10 cellular contexts compared by ENCODE assay signal in the genomic region with DNA sequence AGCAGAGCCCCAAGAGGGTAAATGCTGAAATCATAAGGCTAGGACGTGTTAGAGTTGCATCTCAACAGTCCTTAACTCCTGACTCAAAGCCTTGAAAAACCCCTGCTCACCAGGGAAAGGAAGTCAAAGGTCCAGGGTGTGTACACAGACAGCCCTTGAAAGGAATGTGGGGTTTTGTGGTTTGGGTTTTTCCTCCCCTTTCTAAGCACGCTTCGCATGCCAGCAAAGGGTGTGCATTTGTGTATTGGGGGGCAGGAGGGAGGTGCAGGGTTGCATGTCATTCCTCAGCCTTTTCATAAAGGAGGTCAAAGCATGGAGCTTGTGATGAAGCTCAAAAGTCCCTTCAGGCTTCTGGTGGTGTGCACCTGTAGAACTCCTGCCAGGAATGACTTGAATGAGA. TPM values are rescaled to one million over a fixed set of nuclear protein-coding genes. Genes with fewer than 3 reads are reported as not detected.
DNase-seq lines count a peak whose midpoint lies in the region; ATAC-seq and TF ChIP-seq lines count a peak whose summit lies in the region.
"Had no signal": no experiment of that assay in that cellular context is flagged by ENCODE, and none has a peak within 500 bp of the region (broad histone marks: within the 10 kb centered on the region; RNA-seq: fewer than 3 reads in every experiment).

No MANE protein-coding gene starts in this region.

- peak; percentile 70 for ATAC-seq in left lung
- ATAC-seq: stimulated activated naive B cell treated with anti-CD40 and anti-IgM and Interleukin-4, amounts not matched to agents 10 μg/mL and 1 μg/mL and 100 μg/mL, for 72 hours had no signal

- TF ChIP-seq POLR2A in vagina (IDR thresholded peaks at IDR 0.05) = no peak

- BruUV-seq in Caco-2 (replicated peaks; lab: Mats Ljungman, UMichigan) (no TSS peak), A673 (replicated peaks; lab: Mats Ljungman, UMichigan) (no TSS peak)

- no peaks in the 10 kb centered on the region for H3K27me3 Mint-ChIP-seq in Caco-2 (ENCODE audit: insufficient read depth, unreplicated experiment)

- no peak overlapping the region for H3K4me3 Mint-ChIP-seq in Caco-2 (ENCODE audit: unreplicated experiment)
- H3K4me3 Mint-ChIP-seq: stimulated activated naive B cell treated with anti-CD40 and anti-IgM and Interleukin-4, amounts not matched to agents 10 μg/mL and 1 μg/mL and 100 μg/mL, for 72 hours had no signal

- intact Hi-C loops in Caco-2 (cut with micrococcal nuclease; ENCODE audit: unreplicated experiment) (loop anchor here (1.0 kb wide), 3 partner anchors 8 to 89 kb away; no protein-coding TSS in a partner anchor), left lung (cut with DNase I) (loop anchor here in 1 of 2 donors (5.0 kb wide), 1 partner anchor 188 kb away; no protein-coding TSS in a partner anchor), vagina (cut with DNase I) (loop anchor here (5.0 kb wide), 1 partner anchor 188 kb away; no protein-coding TSS in a partner anchor), A673 (cut with micrococcal nuclease; ENCODE audit: unreplicated experiment) (loop anchor here (5.0 kb wide), 1 partner anchor 548 kb away; no protein-coding TSS in a partner anchor)

- no peak for TF ChIP-seq CTCF in Caco-2 (IDR thresholded peaks at IDR 0.05; ENCODE audit: insufficient read depth in 1 of 2, low read depth in 1 of 2, low read length in 1 of 2, severe bottlenecking in 1 of 2, unreplicated experiment in 1 of 2)
- no peak for TF ChIP-seq CTCF in left lung (IDR thresholded peaks at IDR 0.05)
- TF ChIP-seq CTCF in vagina (IDR thresholded peaks at IDR 0.05) = no peak
- TF ChIP-seq CTCF in BE2C (IDR thresholded peaks at IDR 0.05; ENCODE audit: low read depth, low read length) = no peak
- TF ChIP-seq CTCF in A673 (conservative IDR thresholded peaks at IDR 0.05; ENCODE audit: low read depth, low read length) = no peak

- DNase-seq in Caco-2 = peak; percentile 74 to 91
- peak; percentile 80 for DNase-seq in HS-5 (ENCODE audit: low read depth)
- DNase-seq in adipocyte (ENCODE audit: low read depth) = peak; percentile 60
- no peak for DNase-seq in left lung
- DNase-seq in vagina (ENCODE audit: extremely low spot score in 2 of 2) = no peak
- no peak for DNase-seq in SHP77 (lab: John Stamatoyannopoulos, UW)
- no peak for DNase-seq in BE2C
- no peak for DNase-seq in A673 (ENCODE audit: low spot score)
- DNase-seq: activated CD4-positive, alpha-beta T cell treated with anti-CD3 and anti-CD28 coated beads, Interleukin-2, amount 50 U/mL, for 4 hours; stimulated activated naive B cell treated with anti-CD40 and anti-IgM and Interleukin-4, amounts not matched to agents 10 μg/mL and 1 μg/mL and 100 μg/mL, for 72 hours had no signal

- peaks cover 7% of the 10 kb centered on the region for H3K9me3 Mint-ChIP-seq in Caco-2 (ENCODE audit: unreplicated experiment)
- H3K9me3 Mint-ChIP-seq: stimulated activated naive B cell treated with anti-CD40 and anti-IgM and Interleukin-4, amounts not matched to agents 10 μg/mL and 1 μg/mL and 100 μg/mL, for 72 hours had no signal

- H3K27ac ChIP-seq in left lung (no peak overlapping the region), vagina (no peak overlapping the region), A673 (ENCODE audit: low read depth, low read length, poor library complexity, severe bottlenecking) (no peak overlapping the region)

- H3K4me1 Mint-ChIP-seq in Caco-2 (ENCODE audit: low read depth, unreplicated experiment) = peaks cover 16% of the 10 kb centered on the region

- no peak overlapping the region for H3K9ac ChIP-seq in adipocyte (ENCODE audit: low read length)

- H3K27ac Mint-ChIP-seq in Caco-2 (ENCODE audit: unreplicated experiment) = peak overlapping the region; percentile 78
- H3K27ac Mint-ChIP-seq: stimulated activated naive B cell treated with anti-CD40 and anti-IgM and Interleukin-4, amounts not matched to agents 10 μg/mL and 1 μg/mL and 100 μg/mL, for 72 hours had no signal

- H3K36me3 Mint-ChIP-seq in Caco-2 (ENCODE audit: insufficient read depth, unreplicated experiment) = no peaks in the 10 kb centered on the region
- H3K36me3 Mint-ChIP-seq: stimulated activated naive B cell treated with anti-CD40 and anti-IgM and Interleukin-4, amounts not matched to agents 10 μg/mL and 1 μg/mL and 100 μg/mL, for 72 hours had no signal

- H3K27me3 ChIP-seq in Caco-2 (replicated peaks; ENCODE audit: control insufficient read depth, insufficient read depth, low read length) (no peaks in the 10 kb centered on the region), adipocyte (replicated peaks; ENCODE audit: control insufficient read depth, insufficient read depth, low read length) (no peaks in the 10 kb centered on the region), left lung (peaks cover 0 to 17% of the 10 kb centered on the region in 2 donors), vagina (no peaks in the 10 kb centered on the region), BE2C (no peaks in the 10 kb centered on the region), A673 (replicated peaks; ENCODE audit: insufficient read depth, low read depth, low read length, poor library complexity) (peaks cover 22% of the 10 kb centered on the region)

- CTCF ChIA-PET in Caco-2 (lab: Charles Lee) (interaction anchor here (0.7 to 1.0 kb wide), 5 partner anchors 9 to 182 kb away, joined by 3 to 5 read pairs (median 3); partner anchors contain the start of gene XPA), A673 (lab: Charles Lee) (no interaction called here)

- H3K4me1 ChIP-seq in Caco-2 (peaks cover 35% of the 10 kb centered on the region), adipocyte (ENCODE audit: control insufficient read depth, insufficient read depth, low read length) (peaks cover 11% of the 10 kb centered on the region), left lung (no peaks in the 10 kb centered on the region), vagina (peaks cover 4% of the 10 kb centered on the region), BE2C (no peaks in the 10 kb centered on the region), A673 (ENCODE audit: insufficient read depth, low read length, poor library complexity, severe bottlenecking) (no peaks in the 10 kb centered on the region)

- H3K36me3 ChIP-seq in Caco-2 (ENCODE audit: control insufficient read depth, insufficient read depth, low read length) = no peaks in the 10 kb centered on the region
- no peaks in the 10 kb centered on the region for H3K36me3 ChIP-seq in adipocyte (ENCODE audit: control insufficient read depth, insufficient read depth, low read length, severe bottlenecking)
- no peaks in the 10 kb centered on the region for H3K36me3 ChIP-seq in left lung
- H3K36me3 ChIP-seq in vagina = no peaks in the 10 kb centered on the region
- no peaks in the 10 kb centered on the region for H3K36me3 ChIP-seq in BE2C
- H3K36me3 ChIP-seq in A673 (ENCODE audit: insufficient read depth, low read length, poor library complexity, severe bottlenecking) = no peaks in the 10 kb centered on the region

- no peak overlapping the region for H3K4me3 ChIP-seq in Caco-2 (ENCODE audit: low read depth, low read length)
- no peak overlapping the region for H3K4me3 ChIP-seq in adipocyte (ENCODE audit: low read length)
- no peak overlapping the region for H3K4me3 ChIP-seq in left lung
- H3K4me3 ChIP-seq in vagina = no peak overlapping the region
- H3K4me3 ChIP-seq in BE2C (ENCODE audit: low read depth, low read length) = no peak overlapping the region
- no peak overlapping the region for H3K4me3 ChIP-seq in A673 (ENCODE audit: low read depth, low read length, poor library complexity, severe bottlenecking)

- POLR2A ChIA-PET in Caco-2 (lab: Charles Lee) (interaction anchor here (0.6 to 1.0 kb wide), 3 partner anchors 36 to 89 kb away, joined by 3 to 5 read pairs (median 4); no protein-coding TSS in a partner anchor), A673 (lab: Charles Lee; ENCODE audit: low non-redundant PET) (no interaction called here)

- no peaks in the 10 kb centered on the region for H3K9me3 ChIP-seq in Caco-2
- no peaks in the 10 kb centered on the region for H3K9me3 ChIP-seq in adipocyte (ENCODE audit: control insufficient read depth, low read length)
- H3K9me3 ChIP-seq in left lung = no peaks in the 10 kb centered on the region
- H3K9me3 ChIP-seq in vagina = no peaks in the 10 kb centered on the region
- no peaks in the 10 kb centered on the region for H3K9me3 ChIP-seq in BE2C
- H3K9me3 ChIP-seq in A673 (ENCODE audit: low read depth, low read length, poor library complexity, severe bottlenecking) = no peaks in the 10 kb centered on the region

RNA-seq across cellular contexts. Expression of gene XPA, which starts 17.3 kb away (rescaled TPM):
- total RNA-seq in Caco-2 (2022) = 15.6 and 18.8 TPM in 2 replicates
- total RNA-seq in left lung = 10 to 100 TPM in 1 of 2 donors, 1 to 10 TPM in 1; 9.2 to 10.3 TPM
- 16.7 TPM for total RNA-seq in vagina
- 28.6 TPM for polyA plus RNA-seq in BE2C (2012; ENCODE audit: insufficient read depth, insufficient read length, low read depth)
- total RNA-seq in A673 (2021) = 15.6 and 17.9 TPM in 2 replicates

Comparison
In these comparisons a context has a peak if more than half of its experiments do, and no peak if none do; other contexts are left out.
1. DNase-seq: peak in Caco-2 (2 of 2), HS-5 (single experiment) and adipocyte (single experiment); none in left lung (0 of 2), vagina (0 of 2), SHP77 (0 of 2), BE2C (single experiment) and A673 (single experiment).